In genomic region chr16:88473666-88474534, GRCh38 we compare ENCODE assay signal across 1 cellular context.
TF ChIP-seq lines count a peak whose summit lies in the region.

No MANE protein-coding gene starts in this region.

TF ChIP-seq in K562, 482 proteins besides CTCF, POLR2A, EP300 and RAD21 (continued from another document and continues in another):
- TF ChIP-seq ZBTB40 (IDR thresholded peaks at IDR 0.05) (peak; percentile 91), ZBTB40 (CRISPR knock-in tag; IDR thresholded peaks at IDR 0.05) (peak; percentile 66; the same call in 1 of the 2 replicates), PRDM10 (IDR thresholded peaks at IDR 0.05; ENCODE audit: partially characterized antibody) (peak; percentile 71), TCF3 (CRISPR knock-in tag; IDR thresholded peaks at IDR 0.05) (peak; percentile 53), HSF4 (CRISPR knock-in tag; IDR thresholded peaks at IDR 0.05; ENCODE audit: borderline replicate concordance) (no peak), ZNF24 (IDR thresholded peaks at IDR 0.05) (no peak), ARID2 (IDR thresholded peaks at IDR 0.05) (no peak), ZNF639 (CRISPR knock-in tag; conservative IDR thresholded peaks at IDR 0.05 in 1 of 2, IDR thresholded peaks at IDR 0.05 in 1 of 2) (peak in 1 of 2 experiments; percentile 62; a peak in 1 of 4 replicates), ADNP (tag; IDR thresholded peaks at IDR 0.05) (no peak), HMG20B (CRISPR knock-in tag; IDR thresholded peaks at IDR 0.05) (no peak), CBFA2T3 (IDR thresholded peaks at IDR 0.05) (peak; percentile 68), RAD51 (IDR thresholded peaks at IDR 0.05; ENCODE audit: borderline replicate concordance, low read depth) (0 out of 2 replicates have a peak, but pooled peaks have one; percentile 12), MNT (conservative IDR thresholded peaks at IDR 0.05) (peak in 1 of 2 experiments; percentile 60; a peak in 1 of 4 replicates), TFAP4 (CRISPR knock-in tag; IDR thresholded peaks at IDR 0.05; ENCODE audit: borderline replicate concordance) (peak; percentile 58; the same call in 1 of the 2 replicates), RBFOX2 (IDR thresholded peaks at IDR 0.05; ENCODE audit: low read depth, low read length) (peak; percentile 57), RB1 (IDR thresholded peaks at IDR 0.05; ENCODE audit: low read depth) (peak; percentile 67), TRIM24 (IDR thresholded peaks at IDR 0.05) (0 out of 4 replicates have a peak, but pooled peaks of 1 of the 2 experiments have one; percentile 39), POLR2AphosphoS5 (IDR thresholded peaks at IDR 0.05; ENCODE audit: control insufficient read depth, insufficient read depth, low read depth, low read length) (peak; percentile 29; the same call in 1 of the 2 replicates), POLR2G (IDR thresholded peaks at IDR 0.05; ENCODE audit: low read depth, low read length) (peak; percentile 26), NR2C2 (CRISPR knock-in tag; IDR thresholded peaks at IDR 0.05) (no peak), NR2C2 (tag; IDR thresholded peaks at IDR 0.05) (peak; percentile 79), ZNF436 (CRISPR knock-in tag; IDR thresholded peaks at IDR 0.05) (peak; percentile 78), NFYB (IDR thresholded peaks at IDR 0.05; ENCODE audit: extremely low read depth, insufficient read length) (no peak), ZNF586 (CRISPR knock-in tag; conservative IDR thresholded peaks at IDR 0.05) (no peak), NEUROD1 (IDR thresholded peaks at IDR 0.05; ENCODE audit: borderline replicate concordance, low read depth, low read length, partially characterized antibody) (peak; percentile 52), HNRNPL (IDR thresholded peaks at IDR 0.05; ENCODE audit: low read depth, low read length) (0 out of 2 replicates have a peak, but pooled peaks have one; percentile 19), PML (IDR thresholded peaks at IDR 0.05; ENCODE audit: low read length) (0 out of 2 replicates have a peak, but pooled peaks have one; percentile 25), ZFP36 (IDR thresholded peaks at IDR 0.05; ENCODE audit: low read depth, low read length, partially characterized antibody) (peak; percentile 95), BHLHE40 (IDR thresholded peaks at IDR 0.05; ENCODE audit: low read length) (peak; percentile 24; the same call in 1 of the 2 replicates), FOSL1 (tag; conservative IDR thresholded peaks at IDR 0.05) (peak; percentile 80), CTBP1 (IDR thresholded peaks at IDR 0.05; ENCODE audit: borderline replicate concordance) (peak; percentile 94), PRPF4 (IDR thresholded peaks at IDR 0.05; ENCODE audit: insufficient read depth, low read depth, low read length, poor library complexity, severe bottlenecking) (no peak), PHB2 (IDR thresholded peaks at IDR 0.05; ENCODE audit: low read depth) (no peak), ZNF274 (IDR thresholded peaks at IDR 0.05; ENCODE audit: borderline replicate concordance, low read depth, low read length) (no peak), MTA3 (IDR thresholded peaks at IDR 0.05; ENCODE audit: borderline replicate concordance) (peak; percentile 67; the same call in 1 of the 2 replicates), MYNN (IDR thresholded peaks at IDR 0.05) (peak; percentile 72), MYNN (CRISPR knock-in tag; IDR thresholded peaks at IDR 0.05) (no peak), SMARCE1 (IDR thresholded peaks at IDR 0.05) (peak; percentile 73), CXXC5 (CRISPR knock-in tag; IDR thresholded peaks at IDR 0.05) (peak; percentile 90), POLR2H (tag; IDR thresholded peaks at IDR 0.05; ENCODE audit: low read depth) (no peak), NR2C1 (IDR thresholded peaks at IDR 0.05) (no peak), NR2C1 (tag; IDR thresholded peaks at IDR 0.05) (peak; percentile 53), ZBTB5 (IDR thresholded peaks at IDR 0.05) (no peak), ZNF584 (CRISPR knock-in tag; IDR thresholded peaks at IDR 0.05; ENCODE audit: low read depth) (peak; percentile 81; the same call in 1 of the 2 replicates), SMARCA5 (IDR thresholded peaks at IDR 0.05) (peak; percentile 42; the same call in 1 of the 2 replicates), YY1 (IDR thresholded peaks at IDR 0.05; ENCODE audit: borderline replicate concordance in 1 of 3, control insufficient read depth in 1 of 3, extremely low read depth in 1 of 3, insufficient read depth in 3 of 3, insufficient read length in 1 of 3, insufficient replicate concordance in 2 of 3, low read depth in 1 of 3, low read length in 2 of 3) (peak in 1 of 3 experiments; percentile 67), NRF1 (conservative IDR thresholded peaks at IDR 0.05 in 1 of 2, IDR thresholded peaks at IDR 0.05 in 1 of 2) (peak; percentile 77 to 79), KDM1A (IDR thresholded peaks at IDR 0.05) (peak in 1 of 2 experiments; percentile 49; a peak in 3 of 4 replicates), RBBP5 (IDR thresholded peaks at IDR 0.05; ENCODE audit: borderline replicate concordance, insufficient read depth, low read length, poor library complexity, severe bottlenecking) (peak; percentile 41), RNF2 (IDR thresholded peaks at IDR 0.05) (peak; percentile 43; the same call in 1 of the 2 replicates), TAL1 (IDR thresholded peaks at IDR 0.05) (peak; percentile 24; the same call in 1 of the 2 replicates), DPF2 (IDR thresholded peaks at IDR 0.05) (peak; percentile 81)
